In the genomic region with DNA sequence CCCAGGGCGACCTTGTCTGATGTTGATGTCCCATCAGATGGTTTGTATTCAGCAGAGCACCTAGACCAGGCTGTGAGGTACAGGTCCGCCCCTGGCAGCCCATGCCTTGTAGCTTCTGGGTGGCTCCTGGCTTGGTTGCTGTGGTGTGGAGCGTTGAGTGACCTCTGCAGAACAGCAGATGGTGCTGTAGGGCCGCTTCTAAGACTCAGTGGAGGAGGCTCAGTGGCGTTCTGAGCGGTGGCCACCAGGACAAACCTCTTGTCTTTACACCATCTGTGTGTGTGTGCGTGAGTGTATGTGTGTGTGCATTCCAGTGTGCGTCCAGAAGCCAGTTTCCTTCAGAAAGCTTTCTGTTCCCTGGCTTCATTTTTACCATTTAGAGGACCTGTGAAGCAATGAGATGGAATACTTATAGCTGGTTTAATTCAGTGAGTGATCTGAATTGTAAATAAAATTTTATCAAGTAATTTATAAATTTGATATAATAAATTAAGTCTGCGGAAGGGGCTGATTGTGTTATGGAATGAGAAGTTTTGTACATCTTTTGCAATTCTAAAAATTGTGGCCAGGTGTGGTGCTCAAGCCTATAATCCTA, we compare ENCODE assay signal across 8 cellular contexts.
DNase-seq lines count a peak whose midpoint lies in the region; ATAC-seq and TF ChIP-seq lines count a peak whose summit lies in the region.

No MANE protein-coding gene starts in this region.

- TF ChIP-seq POLR2A in transverse colon (IDR thresholded peaks at IDR 0.05), result no peak

- H3K79me2 ChIP-seq in Karpas-422 (ENCODE audit: low read length) (no peaks in the 10 kb centered on the region), PC-3 (ENCODE audit: low read length) (no peaks in the 10 kb centered on the region)

- H4K20me1 ChIP-seq in Karpas-422 (ENCODE audit: insufficient read depth, low read depth, low read length), result 0 out of 2 replicates have a peak, but pooled peaks cover 3% of the 10 kb centered on the region
- no peaks in the 10 kb centered on the region for H4K20me1 ChIP-seq in PC-3 (ENCODE audit: low read length)

- CTCF ChIA-PET in PC-3 (lab: Charles Lee), result interaction anchor here (0.5 to 1.9 kb wide), 17 partner anchors 11 to 681 kb away, joined by 3 to 24 read pairs (median 4); a partner anchor contains a TSS

- H3K27ac ChIP-seq in Karpas-422 (ENCODE audit: low read length) (no peak overlapping the region), PC-3 (ENCODE audit: low read length) (no peak overlapping the region), transverse colon (no peak overlapping the region)

- in situ Hi-C loops in transverse colon (cut with MboI; ENCODE audit: low pct_ligation_motif_present in 1 of 4, low pct_unique_long_range_greater_than_20kb in 1 of 4, low sequenced_read_pairs in 3 of 4), result loop anchor here in 2 of 4 donors (10.0 to 25.0 kb wide), 2 partner anchors 297 to 304 kb away; no protein-coding TSS in a partner anchor

- no TSS peak for BruUV-seq in PC-3 (replicated peaks; lab: Mats Ljungman, UMichigan)

- peak; percentile 96 for TF ChIP-seq CTCF in PC-3 (conservative IDR thresholded peaks at IDR 0.05; ENCODE audit: low read depth, low read length)
- TF ChIP-seq CTCF in fibroblast of pulmonary artery (IDR thresholded peaks at IDR 0.05; ENCODE audit: low read length, missing control alignments), result no peak
- TF ChIP-seq CTCF in neural crest cell (conservative IDR thresholded peaks at IDR 0.05), result peak; percentile 90
- TF ChIP-seq CTCF in transverse colon (IDR thresholded peaks at IDR 0.05), result peak; percentile 58 to 91 (median 70)

- intact Hi-C loops in PC-3 (cut with micrococcal nuclease), result loop anchor here (1.0 to 5.0 kb wide), 6 partner anchors 87 to 298 kb away; no protein-coding TSS in a partner anchor
- intact Hi-C loops in transverse colon (cut with DNase I; ENCODE audit: low total_unique reads), result no loop called here

- WGBS in transverse colon (ENCODE audit: low coverage in 1 of 2), 2 donors, result 21 to 83% methylated on average over 1 to 7 of the region's 9 CpGs

- no peaks in the 10 kb centered on the region for H3K9me2 ChIP-seq in Karpas-422 (replicated peaks; ENCODE audit: insufficient read depth, low read length)
- no peaks in the 10 kb centered on the region for H3K9me2 ChIP-seq in PC-3 (replicated peaks; ENCODE audit: low read length)

- H3K9me3 Mint-ChIP-seq in neural crest cell, result no peaks in the 10 kb centered on the region

- H3K36me3 ChIP-seq in Karpas-422 (ENCODE audit: insufficient read depth, low read length), result no peaks in the 10 kb centered on the region
- no peaks in the 10 kb centered on the region for H3K36me3 ChIP-seq in PC-3 (ENCODE audit: low read depth, low read length)
- no peaks in the 10 kb centered on the region for H3K36me3 ChIP-seq in transverse colon

- TF ChIP-seq EP300 in transverse colon (IDR thresholded peaks at IDR 0.05; ENCODE audit: low read depth), result no peak

- H3K36me3 Mint-ChIP-seq in neural crest cell (ENCODE audit: low read depth), result no peaks in the 10 kb centered on the region

- H3K9ac ChIP-seq in Karpas-422 (ENCODE audit: low read length), result no peak overlapping the region
- H3K9ac ChIP-seq in PC-3 (ENCODE audit: low read length), result no peak overlapping the region

- H3F3A ChIP-seq in PC-3 (ENCODE audit: low read length, unreplicated experiment), result no peaks in the 10 kb centered on the region

- DNase-seq in Ammon's horn (ENCODE audit: low spot score), result peak; percentile 89
- peak; percentile 92 for DNase-seq in Karpas-422
- peak; percentile 91 for DNase-seq in PC-3
- DNase-seq in activated T-cell treated with anti-CD3 and anti-CD28 coated beads, Interleukin-2, amount 50 U/mL, for 48 hours, result peak; percentile 65 to 73
- DNase-seq in fibroblast of pulmonary artery (ENCODE audit: low read depth), result peak; percentile 96
- peak; percentile 69 for DNase-seq in neural crest cell (ENCODE audit: low read depth, low spot score)
- DNase-seq in transverse colon, result peak; percentile 77

- H3K9me3 ChIP-seq in Karpas-422 (ENCODE audit: low read length) (no peaks in the 10 kb centered on the region), PC-3 (ENCODE audit: low read length) (no peaks in the 10 kb centered on the region), transverse colon (no peaks in the 10 kb centered on the region)

- POLR2A ChIA-PET in PC-3 (lab: Charles Lee; ENCODE audit: unreplicated experiment), result no interaction called here

- ATAC-seq in GM19035 (IDR thresholded peaks at IDR 0.05; ENCODE audit: unreplicated experiment) (peak; percentile 73), PC-3 (peak; percentile 92)

- H3K27me3 ChIP-seq in Karpas-422 (ENCODE audit: low read length), result no peaks in the 10 kb centered on the region
- no peaks in the 10 kb centered on the region for H3K27me3 ChIP-seq in PC-3 (ENCODE audit: low read length)
- H3K27me3 ChIP-seq in transverse colon, result no peaks in the 10 kb centered on the region

- peaks cover 5% of the 10 kb centered on the region for H3K4me1 ChIP-seq in Karpas-422 (ENCODE audit: low read length)
- peaks cover 16% of the 10 kb centered on the region for H3K4me1 ChIP-seq in PC-3 (ENCODE audit: insufficient read depth, low read length)
- peaks cover 0 to 15% (median 5%) of the 10 kb centered on the region in 4 donors for H3K4me1 ChIP-seq in transverse colon

- no peak overlapping the region for H3K27ac Mint-ChIP-seq in neural crest cell (ENCODE audit: unreplicated experiment)

- no peak overlapping the region for H3K4me3 Mint-ChIP-seq in neural crest cell

- H2AFZ ChIP-seq in Karpas-422 (ENCODE audit: low read length) (no peak overlapping the region), PC-3 (ENCODE audit: low read length) (no peak overlapping the region)

- H3K4me3 ChIP-seq in Karpas-422 (ENCODE audit: low read length) (no peak overlapping the region), PC-3 (ENCODE audit: low read length) (no peak overlapping the region), fibroblast of pulmonary artery (replicated peaks; ENCODE audit: low read depth, low read length) (no peak overlapping the region), transverse colon (no peak overlapping the region)

- peaks cover 6% of the 10 kb centered on the region for H3K4me1 Mint-ChIP-seq in neural crest cell

- no peaks in the 10 kb centered on the region for H3K27me3 Mint-ChIP-seq in neural crest cell (ENCODE audit: low read depth)

- H3K4me2 ChIP-seq in Karpas-422 (ENCODE audit: low read depth, low read length, poor library complexity, severe bottlenecking) (no peak overlapping the region), PC-3 (ENCODE audit: low read length) (no peak overlapping the region)
